Comparison of ENCODE assay signal across 9 cellular contexts in genomic region chr17:8384801-8385335, GRCh38. TPM values are rescaled to one million over a fixed set of nuclear protein-coding genes. Genes with fewer than 3 reads are reported as not detected.
A peak's percentile ranks its signal among the peaks of the same experiment; 100 is the strongest.
DNase-seq lines count a peak whose midpoint lies in the region; ATAC-seq and TF ChIP-seq lines count a peak whose summit lies in the region.
"Had no signal": no experiment of that assay in that cellular context is flagged by ENCODE, and none has a peak within 500 bp of the region (broad histone marks: within the 10 kb centered on the region; RNA-seq: fewer than 3 reads in every experiment).

No MANE protein-coding gene starts in this region.

- peaks cover 33% of the 10 kb centered on the region for H3K36me3 Mint-ChIP-seq in activated CD4-positive, alpha-beta T cell treated with anti-CD3 and anti-CD28 coated beads for 36 hours (ENCODE audit: low read depth)

- DNase-seq in activated CD4-positive, alpha-beta T cell treated with anti-CD3 and anti-CD28 coated beads for 36 hours: no peak
- no peak for DNase-seq in activated CD4-positive, alpha-beta T cell treated with anti-CD3 and anti-CD28 coated beads for 48 hours
- DNase-seq in SK-N-SH (no peak), epithelial cell of proximal tubule (ENCODE audit: low read depth) (peak; percentile 94), HuH-7 (ENCODE audit: low spot score) (no peak), substantia nigra (lab: John Stamatoyannopoulos, UW) (no peak), ureter (ENCODE audit: low spot score) (no peak)
- DNase-seq: C1 segment of cervical spinal cord had no signal

- H3K27me3 ChIP-seq in SK-N-SH (ENCODE audit: insufficient read depth) (no peaks in the 10 kb centered on the region), skeletal muscle satellite cell (ENCODE audit: control insufficient read depth, insufficient read depth, low read length) (no peaks in the 10 kb centered on the region)

- H3K9me3 Mint-ChIP-seq in activated CD4-positive, alpha-beta T cell treated with anti-CD3 and anti-CD28 coated beads for 36 hours (ENCODE audit: low read depth): no peaks in the 10 kb centered on the region

- POLR2A ChIA-PET in activated CD4-positive, alpha-beta T cell treated with anti-CD3 and anti-CD28 coated beads for 36 hours (lab: Charles Lee): no interaction called here
- POLR2A ChIA-PET in SK-N-SH (lab: Yijun Ruan, JAX): no interaction called here

- no peaks in the 10 kb centered on the region for H3K9me2 ChIP-seq in SK-N-SH

- peaks cover 25% of the 10 kb centered on the region for H4K20me1 ChIP-seq in SK-N-SH (ENCODE audit: insufficient read depth)

- H3K9ac ChIP-seq in SK-N-SH: peak overlapping the region; percentile 90; the same call in 1 of the 2 replicates
- peak overlapping the region; percentile 90 for H3K9ac ChIP-seq in skeletal muscle satellite cell (ENCODE audit: low read depth, low read length)

- no peak overlapping the region for H2AFZ ChIP-seq in SK-N-SH (ENCODE audit: low read depth)

- peaks cover 32% of the 10 kb centered on the region for H3K79me2 ChIP-seq in SK-N-SH (ENCODE audit: insufficient read depth)

- no peak for TF ChIP-seq RAD21 in SK-N-SH (IDR thresholded peaks at IDR 0.05; ENCODE audit: low read length)

- peak overlapping the region; percentile 98 for H3K4me2 ChIP-seq in SK-N-SH
- peak overlapping the region; percentile 89 for H3K4me2 ChIP-seq in skeletal muscle satellite cell (ENCODE audit: low read length)

- ATAC-seq in activated CD4-positive, alpha-beta T cell treated with anti-CD3 and anti-CD28 coated beads for 36 hours: no peak

- peak overlapping the region; percentile 19 for H3K27ac Mint-ChIP-seq in activated CD4-positive, alpha-beta T cell treated with anti-CD3 and anti-CD28 coated beads for 36 hours

- intact Hi-C loops in activated CD4-positive, alpha-beta T cell treated with anti-CD3 and anti-CD28 coated beads for 36 hours (cut with DNase I, micrococcal nuclease): loop anchor here (5.0 kb wide), 6 partner anchors 138 to 1373 kb away; partner anchors contain the start of genes CTC1 (in 1 of the 2), PFAS (in 1 of the 2), POLR2A (in 1 of the 2) and RNASEK (in 1 of the 2)

- H3K9me3 ChIP-seq in SK-N-SH (no peaks in the 10 kb centered on the region), skeletal muscle satellite cell (replicated peaks; ENCODE audit: low read length) (no peaks in the 10 kb centered on the region)

- H3K36me3 ChIP-seq in SK-N-SH (replicated peaks in 1 of 2; ENCODE audit: control insufficient read depth in 1 of 2, insufficient read depth in 2 of 2, low read length in 1 of 2) (peaks cover 16 to 25% of the 10 kb centered on the region in 2 experiments), skeletal muscle satellite cell (ENCODE audit: insufficient read depth, low read length) (peaks cover 26% of the 10 kb centered on the region)

- peaks cover 49% of the 10 kb centered on the region for H3F3A ChIP-seq in SK-N-SH (replicated peaks; ENCODE audit: insufficient read depth)

- TF ChIP-seq CTCF in SK-N-SH (IDR thresholded peaks at IDR 0.05) (no peak), epithelial cell of proximal tubule (conservative IDR thresholded peaks at IDR 0.05; ENCODE audit: low read depth, low read length) (no peak)

- TF ChIP-seq EP300 in SK-N-SH (IDR thresholded peaks at IDR 0.05; ENCODE audit: borderline replicate concordance in 1 of 2, low read depth in 1 of 2, low read length in 1 of 2): peak in 1 of 2 experiments; percentile 35; a peak in 1 of 4 replicates

- H3K4me1 ChIP-seq in SK-N-SH (ENCODE audit: control insufficient read depth in 1 of 2, insufficient read depth in 2 of 2, low read depth in 1 of 2, low read length in 1 of 2) (peaks cover 21 to 25% of the 10 kb centered on the region in 2 experiments; a peak in 3 of 4 replicates), skeletal muscle satellite cell (ENCODE audit: control insufficient read depth, insufficient read depth, low read length) (peaks cover 33% of the 10 kb centered on the region)

- peaks cover 35% of the 10 kb centered on the region for H3K4me1 Mint-ChIP-seq in activated CD4-positive, alpha-beta T cell treated with anti-CD3 and anti-CD28 coated beads for 36 hours

- H3K4me3 ChIP-seq in SK-N-SH (ENCODE audit: low read depth in 2 of 2, low read length in 1 of 2) (peak overlapping the region in 1 of 2 experiments; percentile 87; a peak in 2 of 4 replicates), epithelial cell of proximal tubule (ENCODE audit: low read depth, low read length) (peak overlapping the region; percentile 72), skeletal muscle satellite cell (ENCODE audit: low read length) (peak overlapping the region; percentile 24)

- CTCF ChIA-PET in activated CD4-positive, alpha-beta T cell treated with anti-CD3 and anti-CD28 coated beads for 36 hours (lab: Charles Lee): interaction anchor here (0.7 to 1.5 kb wide), 3 partner anchors 51 to 361 kb away, joined by 3 to 7 read pairs (median 4); partner anchors contain the start of gene NDEL1
- CTCF ChIA-PET in SK-N-SH (lab: Yijun Ruan, JAX): interaction anchor here (0.8 kb wide), 2 partner anchors 82 to 361 kb away, joined by 3 read pairs; no protein-coding TSS in a partner anchor

- no peaks in the 10 kb centered on the region for H3K27me3 Mint-ChIP-seq in activated CD4-positive, alpha-beta T cell treated with anti-CD3 and anti-CD28 coated beads for 36 hours

- peak overlapping the region; percentile 100 for H3K4me3 Mint-ChIP-seq in activated CD4-positive, alpha-beta T cell treated with anti-CD3 and anti-CD28 coated beads for 36 hours

- H3K27ac ChIP-seq in SK-N-SH (ENCODE audit: low read depth in 2 of 2, low read length in 1 of 2) (peak overlapping the region in 1 of 2 experiments; percentile 90; a peak in 3 of 4 replicates), substantia nigra (ENCODE audit: low read depth, low read length, poor library complexity, severe bottlenecking) (no peak overlapping the region)

- 29% methylated on average over 11 of the region's 11 CpGs for WGBS in SK-N-SH (ENCODE audit: low lambda C conversion rate)

TF ChIP-seq in SK-N-SH, 30 proteins besides CTCF, POLR2A, EP300 and RAD21 (continues in another document):
- TF ChIP-seq RXRA (IDR thresholded peaks at IDR 0.05; ENCODE audit: borderline replicate concordance, low read depth) (peak; percentile 88), TEAD4 (IDR thresholded peaks at IDR 0.05; ENCODE audit: borderline replicate concordance, insufficient read depth) (peak; percentile 80)
- TF ChIP-seq, protein P1, sequence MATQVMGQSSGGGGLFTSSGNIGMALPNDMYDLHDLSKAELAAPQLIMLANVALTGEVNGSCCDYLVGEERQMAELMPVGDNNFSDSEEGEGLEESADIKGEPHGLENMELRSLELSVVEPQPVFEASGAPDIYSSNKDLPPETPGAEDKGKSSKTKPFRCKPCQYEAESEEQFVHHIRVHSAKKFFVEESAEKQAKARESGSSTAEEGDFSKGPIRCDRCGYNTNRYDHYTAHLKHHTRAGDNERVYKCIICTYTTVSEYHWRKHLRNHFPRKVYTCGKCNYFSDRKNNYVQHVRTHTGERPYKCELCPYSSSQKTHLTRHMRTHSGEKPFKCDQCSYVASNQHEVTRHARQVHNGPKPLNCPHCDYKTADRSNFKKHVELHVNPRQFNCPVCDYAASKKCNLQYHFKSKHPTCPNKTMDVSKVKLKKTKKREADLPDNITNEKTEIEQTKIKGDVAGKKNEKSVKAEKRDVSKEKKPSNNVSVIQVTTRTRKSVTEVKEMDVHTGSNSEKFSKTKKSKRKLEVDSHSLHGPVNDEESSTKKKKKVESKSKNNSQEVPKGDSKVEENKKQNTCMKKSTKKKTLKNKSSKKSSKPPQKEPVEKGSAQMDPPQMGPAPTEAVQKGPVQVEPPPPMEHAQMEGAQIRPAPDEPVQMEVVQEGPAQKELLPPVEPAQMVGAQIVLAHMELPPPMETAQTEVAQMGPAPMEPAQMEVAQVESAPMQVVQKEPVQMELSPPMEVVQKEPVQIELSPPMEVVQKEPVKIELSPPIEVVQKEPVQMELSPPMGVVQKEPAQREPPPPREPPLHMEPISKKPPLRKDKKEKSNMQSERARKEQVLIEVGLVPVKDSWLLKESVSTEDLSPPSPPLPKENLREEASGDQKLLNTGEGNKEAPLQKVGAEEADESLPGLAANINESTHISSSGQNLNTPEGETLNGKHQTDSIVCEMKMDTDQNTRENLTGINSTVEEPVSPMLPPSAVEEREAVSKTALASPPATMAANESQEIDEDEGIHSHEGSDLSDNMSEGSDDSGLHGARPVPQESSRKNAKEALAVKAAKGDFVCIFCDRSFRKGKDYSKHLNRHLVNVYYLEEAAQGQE (IDR thresholded peaks at IDR 0.05; ENCODE audit: low read depth, low read length): no peak

RNA-seq across cellular contexts. Expression of gene RPL26, which starts 1.9 kb away (rescaled TPM):
- total RNA-seq in activated CD4-positive, alpha-beta T cell treated with anti-CD3 and anti-CD28 coated beads for 36 hours: 1,000 to 10,000 TPM; 3,064 to 3,721 TPM
- polyA plus RNA-seq in SK-N-SH (2012; rRNA removed): 4,770 and 5,684 TPM in 2 replicates
- 7,597 and 10,418 TPM in 2 replicates for polyA plus RNA-seq in SK-N-SH (2012; cell fraction: cytosol; rRNA removed)
- 774 and 1,084 TPM in 2 replicates for polyA plus RNA-seq in SK-N-SH (2012; cell fraction: nucleus; rRNA removed)
- 2,667 and 4,627 TPM in 2 replicates for total RNA-seq in epithelial cell of proximal tubule
- 3,534 and 5,460 TPM in 2 replicates for total RNA-seq in skeletal muscle satellite cell (2012; rRNA removed)
- 2,627 TPM for total RNA-seq in ureter

RNA-seq across cellular contexts. Expression of gene RNF222, which starts 12.8 kb away (rescaled TPM):
- total RNA-seq in activated CD4-positive, alpha-beta T cell treated with anti-CD3 and anti-CD28 coated beads for 36 hours: not detected
- polyA plus RNA-seq in SK-N-SH (2012; rRNA removed): not detected in 2 replicates
- polyA plus RNA-seq in SK-N-SH (2012; cell fraction: cytosol; rRNA removed): not detected in 2 replicates
- not detected in 2 replicates for polyA plus RNA-seq in SK-N-SH (2012; cell fraction: nucleus; rRNA removed)
- total RNA-seq in epithelial cell of proximal tubule: 0.12 and 0.80 TPM in 2 replicates
- total RNA-seq in skeletal muscle satellite cell (2012; rRNA removed): not detected in 2 replicates
- total RNA-seq in ureter: not detected

RNA-seq across cellular contexts. Expression of gene ODF4, which starts 45.2 kb away (rescaled TPM):
- not detected for total RNA-seq in activated CD4-positive, alpha-beta T cell treated with anti-CD3 and anti-CD28 coated beads for 36 hours
- polyA plus RNA-seq in SK-N-SH (2012; rRNA removed): not detected in 2 replicates
- polyA plus RNA-seq in SK-N-SH (2012; cell fraction: cytosol; rRNA removed): not detected in 2 replicates
- not detected in 2 replicates for polyA plus RNA-seq in SK-N-SH (2012; cell fraction: nucleus; rRNA removed)
- total RNA-seq in epithelial cell of proximal tubule: not detected in 2 replicates
- not detected in 2 replicates for total RNA-seq in skeletal muscle satellite cell (2012; rRNA removed)
- total RNA-seq in ureter: not detected

RNA-seq across cellular contexts. Expression of gene NDEL1, which starts 50.8 kb away (rescaled TPM):
- 10 to 100 TPM; 51.9 to 58.6 TPM for total RNA-seq in activated CD4-positive, alpha-beta T cell treated with anti-CD3 and anti-CD28 coated beads for 36 hours
- polyA plus RNA-seq in SK-N-SH (2012; rRNA removed): 49.5 and 58.6 TPM in 2 replicates
- polyA plus RNA-seq in SK-N-SH (2012; cell fraction: cytosol; rRNA removed): 45.2 and 46.2 TPM in 2 replicates
- polyA plus RNA-seq in SK-N-SH (2012; cell fraction: nucleus; rRNA removed): 66.3 and 89.2 TPM in 2 replicates
- total RNA-seq in epithelial cell of proximal tubule (27.3 and 33.4 TPM in 2 replicates), ureter (84.5 TPM)
- total RNA-seq in skeletal muscle satellite cell (2012; rRNA removed): 48.9 and 55.9 TPM in 2 replicates
